ENCODE assay signal across 39 cellular contexts in the genomic region with DNA sequence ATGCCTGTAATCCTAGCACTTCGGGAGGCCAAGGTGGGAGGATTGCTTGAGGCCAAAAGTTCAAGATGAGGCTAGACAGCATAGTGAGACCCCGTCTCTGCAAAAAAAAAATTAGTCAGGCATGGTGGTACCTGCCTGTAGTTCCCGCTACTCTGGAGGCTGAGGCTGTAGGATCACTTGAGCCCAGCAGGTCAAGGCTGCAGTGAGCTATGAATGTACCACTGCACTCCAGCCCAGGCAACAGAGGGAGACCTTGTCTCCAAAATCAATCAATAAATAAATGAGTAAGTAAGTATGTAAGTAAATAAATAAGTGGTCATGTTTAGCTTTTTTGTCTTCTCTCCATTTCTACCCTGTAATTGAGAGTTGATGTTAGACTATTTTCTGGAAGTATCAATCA.
"Had no signal": no experiment of that assay in that cellular context is flagged by ENCODE, and none has a peak within 500 bp of the region (broad histone marks: within the 10 kb centered on the region; RNA-seq: fewer than 3 reads in every experiment).

No MANE protein-coding gene starts in this region.

- H3K9me3 Mint-ChIP-seq: activated naive CD4-positive, alpha-beta T cell treated with anti-CD3 and anti-CD28 coated beads for 36 hours; activated naive CD4-positive, alpha-beta T cell treated with anti-CD3 and anti-CD28 coated beads, Interleukin-2, amount 10 ng/mL, durations not matched to agents 7 days and 5 days; activated naive CD4-positive, alpha-beta T cell treated with anti-CD3 and anti-CD28 coated beads, Interleukin-2, amount 50 U/mL, for 24 hours; activated naive CD4-positive, alpha-beta T cell treated with anti-CD3 and anti-CD28 coated beads, Interleukin-2, amount 50 U/mL, for 72 hours; activated naive CD8-positive, alpha-beta T cell treated with anti-CD3 and anti-CD28 coated beads for 36 hours; activated naive CD8-positive, alpha-beta T cell treated with anti-CD3 and anti-CD28 coated beads, Interleukin-2, amount 10 ng/mL, durations not matched to agents 7 days and 5 days; activated naive CD8-positive, alpha-beta T cell treated with anti-CD3 and anti-CD28 coated beads, Interleukin-2, amount 50 U/mL, for 24 hours; activated T-cell treated with anti-CD3 and anti-CD28 coated beads, Interleukin-2, amount 50 U/mL, for 24 hours; activated T-cell treated with anti-CD3 and anti-CD28 coated beads, Interleukin-2, amount 50 U/mL, for 4 hours; activated T-cell treated with anti-CD3 and anti-CD28 coated beads, Interleukin-2, amount 50 U/mL, for 72 hours; activated T-helper 1 cell treated with anti-CD3 and anti-CD28 coated beads, Interleukin-12 subunit alpha, Interleukin-12 subunit beta, Interleukin-2, Interleukin-4 antibody, amounts not matched to agents 30 ng/mL and 10 ng/mL and 1 ng/mL, durations not matched to agents 14 hours and 24 hours and 36 hours; activated T-helper 17 cell treated with anti-CD3 and anti-CD28 coated beads, Interleukin-2, amount 50 U/mL, for 72 hours; activated T-helper 2 cell treated with anti-CD3 and anti-CD28 coated beads, Interferon-gamma antibody, Interleukin-2, Interleukin-4, amounts not matched to agents 10 μg/mL and 5 μg/mL and 100 μg/mL, durations not matched to agents 14 hours and 24 hours and 36 hours; brain had no signal

- H3K27me3 Mint-ChIP-seq: activated naive CD4-positive, alpha-beta T cell treated with anti-CD3 and anti-CD28 coated beads, Interleukin-2, amount 10 ng/mL, durations not matched to agents 7 days and 5 days; activated naive CD4-positive, alpha-beta T cell treated with anti-CD3 and anti-CD28 coated beads, Interleukin-2, amount 50 U/mL, for 24 hours; activated naive CD8-positive, alpha-beta T cell; activated naive CD8-positive, alpha-beta T cell treated with anti-CD3 and anti-CD28 coated beads for 36 hours; activated naive CD8-positive, alpha-beta T cell treated with anti-CD3 and anti-CD28 coated beads, Interleukin-2, amount 10 ng/mL, durations not matched to agents 7 days and 5 days; activated naive CD8-positive, alpha-beta T cell treated with anti-CD3 and anti-CD28 coated beads, Interleukin-2, amount 50 U/mL, for 24 hours; activated T-cell treated with anti-CD3 and anti-CD28 coated beads, Interleukin-2, amount 50 U/mL, for 24 hours; activated T-helper 17 cell treated with anti-CD3 and anti-CD28 coated beads, Interleukin-2, amount 50 U/mL, for 72 hours; brain had no signal

- H3K27ac Mint-ChIP-seq: activated naive CD4-positive, alpha-beta T cell treated with anti-CD3 and anti-CD28 coated beads for 36 hours; activated naive CD4-positive, alpha-beta T cell treated with anti-CD3 and anti-CD28 coated beads, Interleukin-2, amount 10 ng/mL, durations not matched to agents 7 days and 5 days; activated naive CD4-positive, alpha-beta T cell treated with anti-CD3 and anti-CD28 coated beads, Interleukin-2, amount 50 U/mL, for 24 hours; activated naive CD4-positive, alpha-beta T cell treated with anti-CD3 and anti-CD28 coated beads, Interleukin-2, amount 50 U/mL, for 72 hours; activated naive CD8-positive, alpha-beta T cell; activated naive CD8-positive, alpha-beta T cell treated with anti-CD3 and anti-CD28 coated beads for 36 hours; activated naive CD8-positive, alpha-beta T cell treated with anti-CD3 and anti-CD28 coated beads, Interleukin-2, amount 10 ng/mL, durations not matched to agents 7 days and 5 days; activated naive CD8-positive, alpha-beta T cell treated with anti-CD3 and anti-CD28 coated beads, Interleukin-2, amount 50 U/mL, for 24 hours; activated T-cell treated with anti-CD3 and anti-CD28 coated beads, Interleukin-2, amount 50 U/mL, for 24 hours; activated T-cell treated with anti-CD3 and anti-CD28 coated beads, Interleukin-2, amount 50 U/mL, for 72 hours; activated T-helper 1 cell treated with anti-CD3 and anti-CD28 coated beads, Interleukin-12 subunit alpha, Interleukin-12 subunit beta, Interleukin-2, Interleukin-4 antibody, amounts not matched to agents 30 ng/mL and 10 ng/mL and 1 ng/mL, durations not matched to agents 14 hours and 24 hours and 36 hours; activated T-helper 17 cell treated with anti-CD3 and anti-CD28 coated beads, Interleukin-2, amount 50 U/mL, for 72 hours; activated T-helper 2 cell treated with anti-CD3 and anti-CD28 coated beads, Interferon-gamma antibody, Interleukin-2, Interleukin-4, amounts not matched to agents 10 μg/mL and 5 μg/mL and 100 μg/mL, durations not matched to agents 14 hours and 24 hours and 36 hours; brain had no signal

- H3K4me3 ChIP-seq: adrenal gland, ascending aorta, body of pancreas, breast epithelium, cardiac muscle cell had no signal

- FAIRE-seq: astrocyte, bronchial epithelial cell had no signal

- H3K27ac ChIP-seq: adrenal gland, ascending aorta, body of pancreas, brain microvascular endothelial cell, breast epithelium, cardiac muscle cell had no signal

- H3K27me3 ChIP-seq: adrenal gland, ascending aorta, body of pancreas, brain microvascular endothelial cell, breast epithelium, cardiac muscle cell had no signal

- H3K4me1 Mint-ChIP-seq: activated naive CD4-positive, alpha-beta T cell treated with anti-CD3 and anti-CD28 coated beads, Interleukin-2, amount 10 ng/mL, durations not matched to agents 7 days and 5 days; activated naive CD4-positive, alpha-beta T cell treated with anti-CD3 and anti-CD28 coated beads, Interleukin-2, amount 50 U/mL, for 24 hours; activated naive CD8-positive, alpha-beta T cell treated with anti-CD3 and anti-CD28 coated beads, Interleukin-2, amount 10 ng/mL, durations not matched to agents 7 days and 5 days; activated naive CD8-positive, alpha-beta T cell treated with anti-CD3 and anti-CD28 coated beads, Interleukin-2, amount 50 U/mL, for 24 hours; activated T-helper 17 cell treated with anti-CD3 and anti-CD28 coated beads, Interleukin-2, amount 50 U/mL, for 72 hours; brain had no signal

- H3K9me3 ChIP-seq: adrenal gland, ascending aorta, body of pancreas, breast epithelium had no signal

- ATAC-seq: activated naive CD4-positive, alpha-beta T cell treated with anti-CD3 and anti-CD28 coated beads, Interleukin-2, amount 50 U/mL, for 72 hours; activated naive CD8-positive, alpha-beta T cell treated with anti-CD3 and anti-CD28 coated beads, Interleukin-2, amount 50 U/mL, for 24 hours; activated T-cell treated with anti-CD3 and anti-CD28 coated beads, Interleukin-2, amount 50 U/mL, for 4 hours; activated T-cell treated with anti-CD3 and anti-CD28 coated beads, Interleukin-2, amount 50 U/mL, for 72 hours; activated T-helper 17 cell treated with anti-CD3 and anti-CD28 coated beads, Interleukin-2, amount 50 U/mL, for 72 hours; body of pancreas had no signal

- H3K36me3 ChIP-seq: adrenal gland, ascending aorta, brain microvascular endothelial cell, breast epithelium, cardiac muscle cell had no signal

- H3K4me1 ChIP-seq: ascending aorta, body of pancreas, breast epithelium had no signal

- DNase-seq: activated effector memory CD4-positive, alpha-beta T cell treated with anti-CD3 and anti-CD28 coated beads, Interleukin-2, amount 50 U/mL, for 16 hours; activated effector memory CD4-positive, alpha-beta T cell treated with Interleukin-2 at 50 U/mL for 16 hours; activated gamma-delta T cell; activated gamma-delta T cell treated with Interleukin-2 at 50 U/mL for 16 hours; activated naive CD4-positive, alpha-beta T cell; activated naive CD4-positive, alpha-beta T cell treated with anti-CD3 and anti-CD28 coated beads for 36 hours; activated naive CD4-positive, alpha-beta T cell treated with anti-CD3 and anti-CD28 coated beads, Interleukin-2, amount 10 ng/mL, durations not matched to agents 7 days and 5 days; activated naive CD4-positive, alpha-beta T cell treated with anti-CD3 and anti-CD28 coated beads, Interleukin-2, amount 50 U/mL, for 16 hours; activated naive CD4-positive, alpha-beta T cell treated with Interleukin-2 at 50 U/mL for 16 hours; activated naive CD8-positive, alpha-beta T cell treated with anti-CD3 and anti-CD28 coated beads for 36 hours; activated naive CD8-positive, alpha-beta T cell treated with anti-CD3 and anti-CD28 coated beads, Interleukin-2, amount 10 ng/mL, durations not matched to agents 7 days and 5 days; activated naive CD8-positive, alpha-beta T cell treated with anti-CD3 and anti-CD28 coated beads, Interleukin-2, amount 50 U/mL, for 24 hours; activated T-cell treated with anti-CD3 and anti-CD28 coated beads, Interleukin-2, amount 50 U/mL, for 1 hour; activated T-cell treated with anti-CD3 and anti-CD28 coated beads, Interleukin-2, amount 50 U/mL, for 24 hours; activated T-cell treated with anti-CD3 and anti-CD28 coated beads, Interleukin-2, amount 50 U/mL, for 4 hours; activated T-cell treated with anti-CD3 and anti-CD28 coated beads, Interleukin-2, amount 50 U/mL, for 48 hours; activated T-cell treated with anti-CD3 and anti-CD28 coated beads, Interleukin-2, amount 50 U/mL, for 72 hours; adrenal gland; amniotic stem cell; amygdala; anterior cingulate cortex; aorta; body of pancreas; brain microvascular endothelial cell; caudate nucleus; central memory CD4-positive, alpha-beta T cell; cerebellar nuclear complex had no signal

- H3K36me3 Mint-ChIP-seq: activated naive CD4-positive, alpha-beta T cell treated with anti-CD3 and anti-CD28 coated beads, Interleukin-2, amount 50 U/mL, for 72 hours; brain had no signal

- H3K4me3 Mint-ChIP-seq: activated naive CD4-positive, alpha-beta T cell treated with anti-CD3 and anti-CD28 coated beads for 36 hours; activated naive CD4-positive, alpha-beta T cell treated with anti-CD3 and anti-CD28 coated beads, Interleukin-2, amount 10 ng/mL, durations not matched to agents 7 days and 5 days; activated naive CD4-positive, alpha-beta T cell treated with anti-CD3 and anti-CD28 coated beads, Interleukin-2, amount 50 U/mL, for 24 hours; activated naive CD8-positive, alpha-beta T cell; activated naive CD8-positive, alpha-beta T cell treated with anti-CD3 and anti-CD28 coated beads for 36 hours; activated naive CD8-positive, alpha-beta T cell treated with anti-CD3 and anti-CD28 coated beads, Interleukin-2, amount 10 ng/mL, durations not matched to agents 7 days and 5 days; activated naive CD8-positive, alpha-beta T cell treated with anti-CD3 and anti-CD28 coated beads, Interleukin-2, amount 50 U/mL, for 24 hours; activated T-cell treated with anti-CD3 and anti-CD28 coated beads, Interleukin-2, amount 50 U/mL, for 24 hours; activated T-cell treated with anti-CD3 and anti-CD28 coated beads, Interleukin-2, amount 50 U/mL, for 4 hours; activated T-cell treated with anti-CD3 and anti-CD28 coated beads, Interleukin-2, amount 50 U/mL, for 72 hours; activated T-helper 1 cell treated with anti-CD3 and anti-CD28 coated beads, Interleukin-12 subunit alpha, Interleukin-12 subunit beta, Interleukin-2, Interleukin-4 antibody, amounts not matched to agents 30 ng/mL and 10 ng/mL and 1 ng/mL, durations not matched to agents 14 hours and 24 hours and 36 hours; activated T-helper 17 cell treated with anti-CD3 and anti-CD28 coated beads, Interleukin-2, amount 50 U/mL, for 72 hours; brain had no signal
